ENCODE assay signal across 28 cellular contexts in the genomic region with DNA sequence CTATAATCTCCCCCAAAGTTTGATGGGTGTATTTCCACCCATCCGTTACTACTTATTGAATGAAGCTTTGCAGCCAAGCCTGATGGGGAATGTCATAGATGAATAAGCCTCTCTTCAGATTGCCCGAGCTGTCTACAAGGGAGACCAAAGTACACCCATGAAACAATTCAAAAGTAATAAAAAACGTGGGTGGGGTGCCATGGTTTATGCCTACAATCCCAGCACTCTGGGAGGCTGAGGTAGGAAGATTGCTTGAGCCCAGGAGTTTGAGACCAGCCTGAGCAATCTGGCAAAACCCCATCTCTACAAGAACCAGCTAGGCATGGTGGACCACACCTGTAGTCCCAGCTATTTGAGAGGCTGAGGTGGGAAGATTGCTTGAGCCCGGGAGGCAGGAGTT.
"Had no signal": no experiment of that assay in that cellular context is flagged by ENCODE, and none has a peak within 500 bp of the region (broad histone marks: within the 10 kb centered on the region; RNA-seq: fewer than 3 reads in every experiment).

No MANE protein-coding gene starts in this region.

- H3K36me3 ChIP-seq: ascending aorta, breast epithelium, cardiac muscle cell, esophagus squamous epithelium, gastroesophageal sphincter, heart right ventricle had no signal

- ATAC-seq: activated CD4-positive, alpha-beta T cell treated with anti-CD3 and anti-CD28 coated beads for 36 hours; activated naive CD4-positive, alpha-beta T cell treated with anti-CD3 and anti-CD28 coated beads, Interleukin-2, amount 50 U/mL, for 72 hours; activated T-cell treated with anti-CD3 and anti-CD28 coated beads, Interleukin-2, amount 50 U/mL, for 72 hours; gastroesophageal sphincter; heart right ventricle; T-helper 17 cell had no signal

- H3K27me3 ChIP-seq: ascending aorta, breast epithelium, cardiac muscle cell, esophagus squamous epithelium, gastroesophageal sphincter had no signal

- DNase-seq: activated CD4-positive, alpha-beta memory T cell treated with anti-CD3 and anti-CD28 coated beads, Interleukin-2, amount 10 ng/mL, durations not matched to agents 7 days and 5 days; activated CD4-positive, alpha-beta T cell treated with anti-CD3 and anti-CD28 coated beads for 36 hours; activated CD4-positive, alpha-beta T cell treated with anti-CD3 and anti-CD28 coated beads, Interleukin-2, amount 10 ng/mL, durations not matched to agents 24 days and 14 days; activated CD4-positive, CD25-positive, alpha-beta regulatory T cell; activated CD4-positive, CD25-positive, alpha-beta regulatory T cell treated with anti-CD3 and anti-CD28 coated beads, Interleukin-2, amount 50 U/mL, for 72 hours; activated CD8-positive, alpha-beta memory T cell treated with anti-CD3 and anti-CD28 coated beads, Interleukin-2, amount 50 U/mL, for 48 hours; activated gamma-delta T cell; activated naive CD4-positive, alpha-beta T cell; activated naive CD4-positive, alpha-beta T cell treated with anti-CD3 and anti-CD28 coated beads, Interleukin-2, amount 10 ng/mL, durations not matched to agents 7 days and 5 days; activated naive CD8-positive, alpha-beta T cell treated with anti-CD3 and anti-CD28 coated beads, Interleukin-2, amount 10 ng/mL, durations not matched to agents 7 days and 5 days; activated T-cell treated with anti-CD3 and anti-CD28 coated beads for 4 hours; activated T-cell treated with anti-CD3 and anti-CD28 coated beads, Interleukin-2, amount 50 U/mL, for 24 hours; activated T-cell treated with anti-CD3 and anti-CD28 coated beads, Interleukin-2, amount 50 U/mL, for 72 hours; central memory CD4-positive, alpha-beta T cell; cerebellar nuclear complex; effector CD8-positive, alpha-beta T cell; esophagus squamous epithelium; foreskin melanocyte; heart right ventricle; T-helper 1 cell; T-helper 17 cell; T1000 had no signal

- H3K4me3 ChIP-seq: ascending aorta, breast epithelium, cardiac muscle cell, esophagus squamous epithelium, gastroesophageal sphincter, heart right ventricle had no signal

- H3K9me3 ChIP-seq: ascending aorta, breast epithelium, esophagus squamous epithelium, gastroesophageal sphincter had no signal

- H3K4me1 ChIP-seq: breast epithelium, gastroesophageal sphincter, heart right ventricle had no signal

- H3K27ac ChIP-seq: breast epithelium, cardiac muscle cell, epithelial cell of prostate, heart right ventricle had no signal
